ENCODE assay signal across 7 cellular contexts in the genomic region with DNA sequence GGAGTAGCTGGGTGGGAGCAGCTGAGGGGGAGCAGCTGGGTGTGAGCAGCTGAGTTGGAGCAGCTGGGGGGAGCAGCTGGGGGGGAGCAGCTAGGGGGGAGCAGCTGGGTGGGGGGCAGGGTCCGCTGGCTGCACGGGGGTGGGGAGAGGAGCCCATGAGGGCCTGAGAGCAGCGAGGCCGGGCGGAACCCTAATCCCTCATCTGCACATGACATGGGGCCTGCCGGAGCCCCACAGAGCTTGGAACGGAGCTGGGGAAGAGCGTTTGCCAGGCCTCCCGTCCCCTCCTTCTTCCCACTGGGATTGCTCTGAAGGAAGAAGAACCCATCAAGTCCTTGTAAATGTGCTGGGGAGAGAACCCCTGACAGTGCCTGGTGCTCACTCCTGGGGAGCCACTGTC.
DNase-seq lines count a peak whose midpoint lies in the region; ATAC-seq and TF ChIP-seq lines count a peak whose summit lies in the region.
"Not testable (repeated sequence)": the region's sequence is repeated elsewhere in the genome, so short reads cannot be mapped to it uniquely, and the experiment has no call there.

No MANE protein-coding gene starts in this region.

- peak; percentile 92 for ATAC-seq in GM23338
- peak; percentile 90 for ATAC-seq in WTC11

- not testable (repeated sequence) for H3K27ac Mint-ChIP-seq in GM23338, WTC11, endodermal cell
- H3K27ac Mint-ChIP-seq in H9: peak overlapping the region in 1 of 3 experiments; percentile 36; a peak in 1 of 7 replicates

- 0 out of 2 replicates have a peak, but pooled peaks cover 11% of the 10 kb centered on the region for H3K27me3 ChIP-seq in BLaER1
- H3K27me3 ChIP-seq in GM23338 (ENCODE audit: insufficient read depth); H9 (ENCODE audit: insufficient read depth, low read length); HUES48 (ENCODE audit: control insufficient read depth, insufficient read depth, low read length); endodermal cell (ENCODE audit: control insufficient read depth, insufficient read depth, low read length, poor library complexity, severe bottlenecking); iPS-20b (ENCODE audit: insufficient read depth, low read length): not testable (repeated sequence)

- H3K36me3 Mint-ChIP-seq in GM23338 (ENCODE audit: low read depth): peaks cover 13% of the 10 kb centered on the region
- H3K36me3 Mint-ChIP-seq in H9 (ENCODE audit: insufficient read depth in 1 of 3, low read depth in 3 of 3): peaks cover 4 to 21% (median 11%) of the 10 kb centered on the region in 3 experiments; a peak in 6 of 7 replicates
- not testable (repeated sequence) for H3K36me3 Mint-ChIP-seq in WTC11
- H3K36me3 Mint-ChIP-seq in endodermal cell (ENCODE audit: low read depth): peaks cover 10% of the 10 kb centered on the region

- H3K27ac ChIP-seq in BLaER1; GM23338 (ENCODE audit: low read depth); H9 (ENCODE audit: insufficient read length, low read depth, low read length); endodermal cell (ENCODE audit: low read depth, low read length); iPS-20b (ENCODE audit: low read length): not testable (repeated sequence)
- H3K27ac ChIP-seq in HUES48 (ENCODE audit: low read depth, low read length): peak overlapping the region; percentile 59

- H3K23ac ChIP-seq in H9 (ENCODE audit: insufficient read length, low read depth, low read length): not testable (repeated sequence)

- H3K56ac ChIP-seq in H9 (ENCODE audit: insufficient read length, low read depth, low read length): not testable (repeated sequence)

- CTCF ChIA-PET in WTC11 (lab: Charles Lee): interaction anchor here (1.8 kb wide), 1 partner anchor 38 kb away, joined by 7 read pairs; no protein-coding TSS in a partner anchor

- H2BK15ac ChIP-seq in H9 (ENCODE audit: low read depth, low read length): not testable (repeated sequence)

- not testable (repeated sequence) for H2AFZ ChIP-seq in GM23338; H9 (ENCODE audit: low read length)

- H4K91ac ChIP-seq in H9 (ENCODE audit: insufficient read length, low read depth, low read length): not testable (repeated sequence)

- not testable (repeated sequence) for H3K9me3 Mint-ChIP-seq in GM23338, H9, WTC11, endodermal cell

- no CpG with 5 or more reads among the region's 9 CpGs for WGBS in H9 (ENCODE audit: extremely low coverage, insufficient read length, low lambda C conversion rate)
- 80 to 81% methylated on average over 1 to 7 of the region's 9 CpGs for WGBS in endodermal cell (ENCODE audit: insufficient coverage in 1 of 2, insufficient read length in 1 of 2), 2 experiments

- peak overlapping the region; percentile 70; the same call in 1 of the 2 replicates for H3K4me2 ChIP-seq in BLaER1
- H3K4me2 ChIP-seq in GM23338; H9 (ENCODE audit: insufficient read depth, insufficient read length, low read length): not testable (repeated sequence)

- H3K4me1 Mint-ChIP-seq in GM23338: peaks cover 27% of the 10 kb centered on the region
- H3K4me1 Mint-ChIP-seq in H9: peaks cover 40 to 41% of the 10 kb centered on the region in 2 experiments
- H3K4me1 Mint-ChIP-seq in WTC11: peaks cover 26% of the 10 kb centered on the region
- H3K4me1 Mint-ChIP-seq in endodermal cell: not testable (repeated sequence)

- H2AK5ac ChIP-seq in H9 (ENCODE audit: insufficient read length, low read length): not testable (repeated sequence)

- not testable (repeated sequence) for H3K18ac ChIP-seq in H9 (ENCODE audit: insufficient read length, low read depth, low read length)

- H3K36me3 ChIP-seq in BLaER1; GM23338 (ENCODE audit: insufficient read depth); HUES48 (ENCODE audit: control insufficient read depth, insufficient read depth, low read length); endodermal cell (ENCODE audit: control insufficient read depth, insufficient read depth, low read length); iPS-20b (ENCODE audit: insufficient read depth, low read depth, low read length): not testable (repeated sequence)

- H3T11ph ChIP-seq in H9 (ENCODE audit: low read length): not testable (repeated sequence)

- not testable (repeated sequence) for H3K9me3 ChIP-seq in BLaER1; H9 (ENCODE audit: control insufficient read depth, low read depth, low read length); HUES48 (ENCODE audit: control insufficient read depth, insufficient read depth, low read length); endodermal cell (ENCODE audit: control insufficient read depth, low read length); iPS-20b (ENCODE audit: insufficient read depth, low read depth, low read length)

- H3K4me3 ChIP-seq in BLaER1; GM23338; HUES48 (ENCODE audit: low read depth, low read length); endodermal cell (ENCODE audit: low read length); iPS-20b (ENCODE audit: low read length): not testable (repeated sequence)

- not testable (repeated sequence) for H3K27me3 Mint-ChIP-seq in GM23338 (ENCODE audit: insufficient read depth, low read depth, poor library complexity); H9 (ENCODE audit: low read depth); WTC11 (ENCODE audit: low read depth); endodermal cell (ENCODE audit: insufficient read depth)

- not testable (repeated sequence) for H4K8ac ChIP-seq in H9 (replicated peaks; ENCODE audit: insufficient read length, low read depth, low read length)

- H3K9me2 ChIP-seq in GM23338 (ENCODE audit: insufficient read depth): not testable (repeated sequence)

- DNase-seq in GM23338 (ENCODE audit: low spot score): peak; percentile 21
- not testable (repeated sequence) for DNase-seq in H9
- peak; percentile 27 for DNase-seq in WTC11 (ENCODE audit: low spot score)
- DNase-seq in endodermal cell: peak; percentile 56

- H3F3A ChIP-seq in GM23338 (replicated peaks; ENCODE audit: low read depth): not testable (repeated sequence)

- peaks cover 23% of the 10 kb centered on the region for H3K4me1 ChIP-seq in BLaER1
- not testable (repeated sequence) for H3K4me1 ChIP-seq in GM23338 (ENCODE audit: insufficient read depth); H9 (ENCODE audit: insufficient read depth, low read length); HUES48 (ENCODE audit: control insufficient read depth, insufficient read depth, low read length); endodermal cell (ENCODE audit: control insufficient read depth, insufficient read depth, low read length); iPS-20b (ENCODE audit: insufficient read depth, low read length)

- H4K20me1 ChIP-seq in BLaER1: peaks cover 23% of the 10 kb centered on the region
- not testable (repeated sequence) for H4K20me1 ChIP-seq in GM23338 (replicated peaks; ENCODE audit: insufficient read depth); H9 (ENCODE audit: control insufficient read depth, insufficient read depth, insufficient read length)

- not testable (repeated sequence) for H2BK20ac ChIP-seq in H9 (ENCODE audit: low read depth, low read length, poor library complexity, severe bottlenecking)

- POLR2A ChIA-PET in WTC11 (lab: Charles Lee): not testable (repeated sequence)

- H2BK12ac ChIP-seq in H9 (ENCODE audit: insufficient read length, low read depth, low read length): not testable (repeated sequence)

- not testable (repeated sequence) for H3K9ac ChIP-seq in BLaER1; H9 (ENCODE audit: extremely low read depth, insufficient read length, low read length); HUES48 (ENCODE audit: low read depth, low read length); endodermal cell (ENCODE audit: extremely low read depth, low read length, poor library complexity, severe bottlenecking)
- H3K9ac ChIP-seq in iPS-20b (ENCODE audit: low read depth, low read length): peak overlapping the region; percentile 16; the same call in 1 of the 2 replicates

- H3K14ac ChIP-seq in H9 (ENCODE audit: insufficient read depth, low read length): not testable (repeated sequence)

- TF ChIP-seq CTCF in GM23338 (conservative IDR thresholded peaks at IDR 0.05; ENCODE audit: low read depth in 2 of 2); H9 (conservative IDR thresholded peaks at IDR 0.05); WTC11 (IDR thresholded peaks at IDR 0.05); endodermal cell (conservative IDR thresholded peaks at IDR 0.05): not testable (repeated sequence)

- peak overlapping the region; percentile 29; the same call in 1 of the 3 replicates for H3K4me3 Mint-ChIP-seq in GM23338
- H3K4me3 Mint-ChIP-seq in H9: peak overlapping the region; percentile 40 to 41; a peak in 3 of 5 replicates
- H3K4me3 Mint-ChIP-seq in WTC11, endodermal cell: not testable (repeated sequence)

- not testable (repeated sequence) for H2BK120ac ChIP-seq in H9 (ENCODE audit: low read depth, low read length, poor library complexity, severe bottlenecking)

- not testable (repeated sequence) for H3K79me1 ChIP-seq in H9 (ENCODE audit: insufficient read depth, low read depth, low read length, poor library complexity, severe bottlenecking)

- not testable (repeated sequence) for H3K23me2 ChIP-seq in H9 (ENCODE audit: insufficient read length, low read depth, low read length, poor library complexity, severe bottlenecking)

- not testable (repeated sequence) for H3K4ac ChIP-seq in H9 (ENCODE audit: low read depth, low read length)

- not testable (repeated sequence) for H3K79me2 ChIP-seq in GM23338 (replicated peaks; ENCODE audit: insufficient read depth); H9 (ENCODE audit: insufficient read depth, low read length)

- H2BK5ac ChIP-seq in H9 (ENCODE audit: insufficient read length, low read length): not testable (repeated sequence)

- H4K5ac ChIP-seq in H9 (ENCODE audit: insufficient read length, low read depth, low read length): not testable (repeated sequence)
